8 cellular contexts compared by ENCODE assay signal in genomic region chr7:81499262-81500116, GRCh38.
DNase-seq lines count a peak whose midpoint lies in the region; ATAC-seq and TF ChIP-seq lines count a peak whose summit lies in the region.

No MANE protein-coding gene starts in this region.

- H3K4me1 ChIP-seq in DND-41 (ENCODE audit: insufficient read depth, low read length) (no peaks in the 10 kb centered on the region), Panc1 (ENCODE audit: control insufficient read depth, insufficient read depth, low read length) (peaks cover 6% of the 10 kb centered on the region)

- H2AFZ ChIP-seq in DND-41 (ENCODE audit: low read depth, low read length): no peak overlapping the region

- H3K4me3 ChIP-seq in DND-41 (ENCODE audit: low read depth in 1 of 2, low read length in 2 of 2) (no peak overlapping the region), Panc1 (ENCODE audit: low read depth in 2 of 2, low read length in 2 of 2) (no peak overlapping the region)

- in situ Hi-C loops in Panc1 (cut with HindIII; ENCODE audit: low pct_unique_long_range_greater_than_20kb, low sequenced_read_pairs): no loop called here

- H3K9me3 Mint-ChIP-seq in endothelial cell (ENCODE audit: unreplicated experiment): no peaks in the 10 kb centered on the region

- H3K4me2 ChIP-seq in DND-41 (ENCODE audit: insufficient read depth, low read length): no peak overlapping the region

- H4K20me1 ChIP-seq in DND-41 (ENCODE audit: insufficient read depth, low read length): no peaks in the 10 kb centered on the region

- H3K27me3 Mint-ChIP-seq in endothelial cell (ENCODE audit: unreplicated experiment): no peaks in the 10 kb centered on the region

- CTCF ChIA-PET in Panc1 (lab: Charles Lee): interaction anchor here (1.3 to 1.4 kb wide), 2 partner anchors 456 to 516 kb away, joined by 7 to 10 read pairs; no protein-coding TSS in a partner anchor

- H3K9ac ChIP-seq in DND-41 (ENCODE audit: low read depth, low read length): no peak overlapping the region

- H3K4me3 Mint-ChIP-seq in endothelial cell (ENCODE audit: unreplicated experiment): no peak overlapping the region

- TF ChIP-seq CTCF in DND-41 (IDR thresholded peaks at IDR 0.05; ENCODE audit: borderline replicate concordance, extremely low read depth, low read length, poor library complexity, severe bottlenecking): peak; percentile 73
- peak; percentile 67 for TF ChIP-seq CTCF in Panc1 (IDR thresholded peaks at IDR 0.05)
- TF ChIP-seq CTCF in endothelial cell (IDR thresholded peaks at IDR 0.05; ENCODE audit: unreplicated experiment): peak; percentile 58

- no peaks in the 10 kb centered on the region for H3K36me3 Mint-ChIP-seq in endothelial cell (ENCODE audit: low read depth, unreplicated experiment)

- no peaks in the 10 kb centered on the region for H3K79me2 ChIP-seq in DND-41 (ENCODE audit: insufficient read depth, low read length)

- intact Hi-C loops in Panc1 (cut with micrococcal nuclease; ENCODE audit: unreplicated experiment): loop anchor here (1.0 to 10.0 kb wide), 3 partner anchors 518 to 1229 kb away; no protein-coding TSS in a partner anchor

- peaks cover 4% of the 10 kb centered on the region for H3K4me1 Mint-ChIP-seq in endothelial cell (ENCODE audit: unreplicated experiment)

- H3K27ac ChIP-seq in DND-41 (ENCODE audit: low read length) (no peak overlapping the region), Panc1 (ENCODE audit: low read length) (peak overlapping the region; percentile 36; the same call in 1 of the 2 replicates)

- H3K27ac Mint-ChIP-seq in endothelial cell (ENCODE audit: unreplicated experiment): no peak overlapping the region

- H3K36me3 ChIP-seq in DND-41 (ENCODE audit: insufficient read depth, low read length) (no peaks in the 10 kb centered on the region), Panc1 (ENCODE audit: control insufficient read depth, insufficient read depth, low read length) (no peaks in the 10 kb centered on the region)

- no TSS peak for BruUV-seq in Panc1 (replicated peaks; lab: Mats Ljungman, UMichigan)

- H3K27me3 ChIP-seq in DND-41 (ENCODE audit: insufficient read depth, low read length, poor library complexity) (no peaks in the 10 kb centered on the region), Panc1 (ENCODE audit: control insufficient read depth, insufficient read depth, low read length) (no peaks in the 10 kb centered on the region)

- ATAC-seq in DND-41 (ENCODE audit: insufficient read depth, low read depth) (peak; percentile 66), GM21723 (IDR thresholded peaks at IDR 0.05; ENCODE audit: unreplicated experiment) (peak; percentile 73), Panc1 (peak; percentile 93), HG03520 (IDR thresholded peaks at IDR 0.05; ENCODE audit: unreplicated experiment) (no peak), HG03108 (IDR thresholded peaks at IDR 0.05; ENCODE audit: unreplicated experiment) (no peak)

- POLR2A ChIA-PET in Panc1 (lab: Charles Lee): no interaction called here

- DNase-seq in DND-41 (no peak), M059J (ENCODE audit: low read depth) (peak; percentile 78), Panc1 (ENCODE audit: low read depth, low spot score) (peak; percentile 85), endothelial cell (ENCODE audit: low spot score) (peak; percentile 31), myocyte (ENCODE audit: low read depth) (peak; percentile 89)

- no peaks in the 10 kb centered on the region for H3K9me3 ChIP-seq in DND-41 (ENCODE audit: insufficient read depth, low read length, severe bottlenecking)
- no peaks in the 10 kb centered on the region for H3K9me3 ChIP-seq in Panc1 (ENCODE audit: control insufficient read depth, insufficient read depth, low read depth, low read length)

Comparison
In these comparisons a context has a peak if more than half of its experiments do, and no peak if none do; other contexts are left out.
1. ATAC-seq: peak in DND-41 (single experiment), GM21723 (single experiment) and Panc1 (single experiment); none in HG03520 (single experiment) and HG03108 (single experiment).
2. Peak in every context shown above with its lines, with median percentiles within 50 percentile points of each other: CTCF ChIP-seq.